12 cellular contexts compared by ENCODE assay signal in the genomic region with DNA sequence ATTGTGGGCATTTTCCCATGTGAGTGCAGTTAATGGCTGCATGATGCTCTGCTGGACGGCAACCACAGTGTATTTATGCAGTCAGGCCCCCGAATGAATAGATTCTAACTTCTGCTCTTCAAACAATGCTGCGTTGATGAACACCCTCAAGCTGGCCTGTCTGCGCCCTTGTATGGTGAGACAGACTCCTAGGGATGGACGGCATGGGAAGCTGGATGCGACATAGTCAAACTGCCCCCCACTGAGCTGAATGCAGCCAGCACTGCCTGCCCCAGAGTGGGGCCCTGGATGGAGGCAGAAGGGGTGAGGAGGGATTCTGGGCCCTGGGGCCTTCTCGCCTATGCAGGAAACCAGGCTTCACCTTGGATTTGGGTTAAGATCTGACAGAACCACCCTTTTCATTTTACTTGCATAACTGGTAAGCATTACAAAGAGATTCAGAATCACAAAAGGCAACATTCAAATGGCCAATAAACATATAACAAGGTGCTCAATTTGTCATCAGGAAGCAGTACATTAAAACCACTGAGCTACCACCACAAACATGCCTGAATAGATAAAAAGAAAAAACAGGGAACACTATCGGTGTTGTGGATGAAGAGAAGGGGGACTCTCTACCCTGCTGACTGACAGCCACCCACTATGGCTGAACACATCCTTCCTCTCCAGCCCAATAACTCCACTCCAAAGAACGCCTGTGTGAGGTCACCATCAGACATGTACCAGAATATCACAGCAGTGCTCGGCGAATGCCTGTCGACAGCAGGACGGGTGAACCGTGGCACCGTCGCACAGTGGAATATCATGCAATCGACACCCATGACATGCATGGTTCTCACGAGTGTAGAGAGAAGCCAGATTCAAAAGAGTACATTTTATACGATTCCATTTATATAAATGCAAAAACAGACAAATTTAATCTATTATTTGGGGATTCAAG.
A peak's percentile ranks its signal among the peaks of the same experiment; 100 is the strongest.
DNase-seq lines count a peak whose midpoint lies in the region; ATAC-seq and TF ChIP-seq lines count a peak whose summit lies in the region.
"Had no signal": no experiment of that assay in that cellular context is flagged by ENCODE, and none has a peak within 500 bp of the region (broad histone marks: within the 10 kb centered on the region; RNA-seq: fewer than 3 reads in every experiment).

No MANE protein-coding gene starts in this region.

- CTCF ChIA-PET in activated CD8-positive, alpha-beta memory T cell treated with anti-CD3 and anti-CD28 coated beads, Interleukin-2, amount 10 ng/mL, durations not matched to agents 7 days and 5 days (lab: Charles Lee) = interaction anchor here (0.7 kb wide), 1 partner anchor 80 kb away, joined by 3 read pairs; no protein-coding TSS in a partner anchor
- CTCF ChIA-PET in OCI-LY7 (lab: Charles Lee; ENCODE audit: unreplicated experiment) = no interaction called here

- H3K27me3 ChIP-seq in neuronal stem cell (ENCODE audit: control insufficient read depth in 3 of 3, insufficient read depth in 3 of 3, low read depth in 1 of 3, low read length in 3 of 3) (no peaks in the 10 kb centered on the region), upper lobe of left lung (no peaks in the 10 kb centered on the region)

- H3K36me3 ChIP-seq in OCI-LY7 (ENCODE audit: insufficient read depth, low read length) (peaks cover 60% of the 10 kb centered on the region), neuronal stem cell (replicated peaks in 1 of 2; ENCODE audit: control insufficient read depth in 2 of 2, insufficient read depth in 2 of 2, low read length in 2 of 2) (no peaks in the 10 kb centered on the region), upper lobe of left lung (no peaks in the 10 kb centered on the region)

- no peak overlapping the region for H2BK12ac ChIP-seq in neuronal stem cell (ENCODE audit: low read length)

- intact Hi-C loops in OCI-LY7 (cut with micrococcal nuclease; ENCODE audit: unreplicated experiment) = no loop called here

- peak overlapping the region; percentile 83 for H3K4me2 ChIP-seq in OCI-LY7 (ENCODE audit: low read length)
- H3K4me2 ChIP-seq in neuronal stem cell (ENCODE audit: insufficient read depth, low read length, poor library complexity, severe bottlenecking) = no peak overlapping the region

- POLR2A ChIA-PET in OCI-LY7 (lab: Charles Lee) = interaction anchor here (8.1 kb wide), 1 partner anchor 16 kb away, joined by 62 read pairs; no protein-coding TSS in a partner anchor

- no peak for DNase-seq in activated CD8-positive, alpha-beta memory T cell treated with anti-CD3 and anti-CD28 coated beads, Interleukin-2, amount 10 ng/mL, durations not matched to agents 7 days and 5 days
- no peak for DNase-seq in activated CD8-positive, alpha-beta memory T cell treated with anti-CD3 and anti-CD28 coated beads, Interleukin-2, amount 50 U/mL, for 4 hours
- DNase-seq in OCI-LY7 (ENCODE audit: low spot score) (no peak), epidermal melanocyte (ENCODE audit: insufficient read length, low spot score) (peak; percentile 70), neuronal stem cell (ENCODE audit: low spot score) (no peak), upper lobe of left lung (no peak)
- DNase-seq: cerebellar nuclear complex; DMS79; NCI-H1436; stimulated activated CD4-positive, alpha-beta T cell treated with anti-CD3 and anti-CD28 coated beads, Interleukin-4, amount 100 ng/mL, for 4 hours had no signal

- peaks cover 99% of the 10 kb centered on the region for H3K4me1 ChIP-seq in OCI-LY7 (ENCODE audit: insufficient read depth, low read length, poor library complexity, severe bottlenecking)
- H3K4me1 ChIP-seq in neuronal stem cell (ENCODE audit: control insufficient read depth in 2 of 2, insufficient read depth in 1 of 2, low read depth in 1 of 2, low read length in 2 of 2) = peaks cover 6 to 7% of the 10 kb centered on the region in 2 donors
- H3K4me1 ChIP-seq in upper lobe of left lung = peaks cover 37 to 60% (median 51%) of the 10 kb centered on the region in 4 donors

- peak overlapping the region; percentile 58 for H3K14ac ChIP-seq in neuronal stem cell (ENCODE audit: low read length)

- no peaks in the 10 kb centered on the region for H3K27me3 Mint-ChIP-seq in activated CD8-positive, alpha-beta memory T cell treated with anti-CD3 and anti-CD28 coated beads, Interleukin-2, amount 10 ng/mL, durations not matched to agents 7 days and 5 days

- no peak overlapping the region for H2AK5ac ChIP-seq in neuronal stem cell (ENCODE audit: low read depth, low read length)

- H3K27ac ChIP-seq in OCI-LY7 (ENCODE audit: low read depth, low read length, poor library complexity, severe bottlenecking) (peak overlapping the region; percentile 53), neuronal stem cell (replicated peaks; ENCODE audit: low read length) (no peak overlapping the region), upper lobe of left lung (peak overlapping the region in 1 of 4 donors; percentile 14)

- H4K8ac ChIP-seq in neuronal stem cell (ENCODE audit: low read depth, low read length) = no peak overlapping the region

- no peak for TF ChIP-seq CTCF in OCI-LY7 (conservative IDR thresholded peaks at IDR 0.05; ENCODE audit: low read length)
- TF ChIP-seq CTCF in upper lobe of left lung (IDR thresholded peaks at IDR 0.05) = no peak

- H4K91ac ChIP-seq in neuronal stem cell (ENCODE audit: low read depth, low read length, poor library complexity) = no peak overlapping the region

- H2BK120ac ChIP-seq in neuronal stem cell (ENCODE audit: low read depth, low read length) = no peak overlapping the region

- H3K9me3 Mint-ChIP-seq in activated CD8-positive, alpha-beta memory T cell treated with anti-CD3 and anti-CD28 coated beads, Interleukin-2, amount 10 ng/mL, durations not matched to agents 7 days and 5 days (ENCODE audit: low read depth) = no peaks in the 10 kb centered on the region

- BruUV-seq in OCI-LY7 (replicated peaks; lab: Mats Ljungman, UMichigan) = no TSS peak

- H3K79me1 ChIP-seq in neuronal stem cell (ENCODE audit: low read depth, low read length) = peaks cover 2% of the 10 kb centered on the region

- no peak overlapping the region for H3K18ac ChIP-seq in neuronal stem cell (ENCODE audit: low read length)

- H3K4me3 ChIP-seq in OCI-LY7 (ENCODE audit: low read depth, low read length, poor library complexity, severe bottlenecking) = peak overlapping the region; percentile 14
- H3K4me3 ChIP-seq in neuronal stem cell (ENCODE audit: low read length in 2 of 2) = no peak overlapping the region
- H3K4me3 ChIP-seq in upper lobe of left lung = no peak overlapping the region

- H2BK15ac ChIP-seq in neuronal stem cell (ENCODE audit: low read length) = no peak overlapping the region

- TF ChIP-seq EP300 in upper lobe of left lung (IDR thresholded peaks at IDR 0.05) = no peak

- peaks cover 82% of the 10 kb centered on the region for H3K4me1 Mint-ChIP-seq in activated CD8-positive, alpha-beta memory T cell treated with anti-CD3 and anti-CD28 coated beads, Interleukin-2, amount 10 ng/mL, durations not matched to agents 7 days and 5 days

- H3K27ac Mint-ChIP-seq in activated CD8-positive, alpha-beta memory T cell treated with anti-CD3 and anti-CD28 coated beads, Interleukin-2, amount 10 ng/mL, durations not matched to agents 7 days and 5 days = peak overlapping the region; percentile 62

- H3K23ac ChIP-seq in neuronal stem cell (ENCODE audit: low read depth, low read length, poor library complexity) = no peak overlapping the region

- H3K4me3 Mint-ChIP-seq in activated CD8-positive, alpha-beta memory T cell treated with anti-CD3 and anti-CD28 coated beads, Interleukin-2, amount 10 ng/mL, durations not matched to agents 7 days and 5 days = no peak overlapping the region

- WGBS in neuronal stem cell (ENCODE audit: extremely low coverage in 2 of 2, insufficient read length in 2 of 2, insufficient replicate concordance in 1 of 2), 2 donors = no CpG with 5 or more reads among the region's 19 CpGs
- 87 to 90% methylated on average over 17 to 19 of the region's 19 CpGs for WGBS in upper lobe of left lung, 2 donors

- H3K36me3 Mint-ChIP-seq in activated CD8-positive, alpha-beta memory T cell treated with anti-CD3 and anti-CD28 coated beads, Interleukin-2, amount 10 ng/mL, durations not matched to agents 7 days and 5 days = peaks cover 24% of the 10 kb centered on the region

- H4K20me1 ChIP-seq in OCI-LY7 (ENCODE audit: insufficient read depth, low read length) = peaks cover 5% of the 10 kb centered on the region; the same call in 1 of the 2 replicates

- H3K9me3 ChIP-seq in OCI-LY7 (ENCODE audit: low read length) (no peaks in the 10 kb centered on the region), neuronal stem cell (replicated peaks in 1 of 2; ENCODE audit: control insufficient read depth in 2 of 2, insufficient read depth in 1 of 2, low read depth in 1 of 2, low read length in 2 of 2) (peaks cover 2 to 13% of the 10 kb centered on the region in 2 donors), upper lobe of left lung (no peaks in the 10 kb centered on the region)

- TF ChIP-seq POLR2A in upper lobe of left lung (IDR thresholded peaks at IDR 0.05) = no peak

- H3K9ac ChIP-seq in neuronal stem cell (ENCODE audit: low read depth, low read length, poor library complexity) = no peak overlapping the region

- H2BK5ac ChIP-seq in neuronal stem cell (ENCODE audit: low read length) = no peak overlapping the region

- H3K79me2 ChIP-seq in OCI-LY7 (ENCODE audit: insufficient read depth, low read depth, low read length) = peaks cover 95% of the 10 kb centered on the region

- no peak overlapping the region for H3K4ac ChIP-seq in neuronal stem cell (ENCODE audit: low read length)

- H2AFZ ChIP-seq in OCI-LY7 (ENCODE audit: low read length) = no peak overlapping the region
- no peak overlapping the region for H2AFZ ChIP-seq in neuronal stem cell (ENCODE audit: low read length)

- ATAC-seq in activated CD8-positive, alpha-beta memory T cell treated with anti-CD3 and anti-CD28 coated beads, Interleukin-2, amount 10 ng/mL, durations not matched to agents 7 days and 5 days = no peak
- ATAC-seq in GM21576 (IDR thresholded peaks at IDR 0.05; ENCODE audit: unreplicated experiment) = no peak
- ATAC-seq in upper lobe of left lung (ENCODE audit: low FRiP score in 2 of 2) = no peak
- no peak for ATAC-seq in GM21528 (IDR thresholded peaks at IDR 0.05; ENCODE audit: low FRiP score, unreplicated experiment)

- no peaks in the 10 kb centered on the region for H3K9me2 ChIP-seq in OCI-LY7 (ENCODE audit: insufficient read depth, low read length)
